In genomic region chr20:38874460-38875169, GRCh38 we compare ENCODE assay signal across 8 cellular contexts. TPM values are rescaled to one million over a fixed set of nuclear protein-coding genes. Genes with fewer than 3 reads are reported as not detected.
DNase-seq lines count a peak whose midpoint lies in the region; ATAC-seq and TF ChIP-seq lines count a peak whose summit lies in the region.
"Had no signal": no experiment of that assay in that cellular context is flagged by ENCODE, and none has a peak within 500 bp of the region (broad histone marks: within the 10 kb centered on the region; RNA-seq: fewer than 3 reads in every experiment).

No MANE protein-coding gene starts in this region.

- H3K27ac ChIP-seq in Peyer's patch, result peak overlapping the region; percentile 64 to 88 (median 82)
- peak overlapping the region; percentile 26 for H3K27ac ChIP-seq in duodenal mucosa (ENCODE audit: low read depth, low read length)
- H3K27ac ChIP-seq in gastrocnemius medialis, result peak overlapping the region in 3 of 4 donors; percentile 21 to 45 (median 41)

- H3K4me3 ChIP-seq in Peyer's patch (peak overlapping the region in 3 of 4 donors; percentile 9 to 18 (median 16)), duodenal mucosa (ENCODE audit: low read depth in 1 of 2, low read length in 2 of 2) (peak overlapping the region in 1 of 2 donors; percentile 20), gastrocnemius medialis (no peak overlapping the region)

- TF ChIP-seq POLR2A in Peyer's patch (IDR thresholded peaks at IDR 0.05) (no peak), gastrocnemius medialis (IDR thresholded peaks at IDR 0.05) (no peak)

- H3K9me3 ChIP-seq in Peyer's patch, result no peaks in the 10 kb centered on the region
- no peaks in the 10 kb centered on the region for H3K9me3 ChIP-seq in duodenal mucosa (ENCODE audit: control insufficient read depth in 1 of 2, low read length in 2 of 2)
- H3K9me3 ChIP-seq in gastrocnemius medialis, result no peaks in the 10 kb centered on the region

- in situ Hi-C loops in gastrocnemius medialis (cut with MboI; ENCODE audit: low sequenced_read_pairs in 4 of 4), result loop anchor here in 1 of 4 donors (25.0 kb wide), 1 partner anchor 237 kb away; no protein-coding TSS in a partner anchor

- no peaks in the 10 kb centered on the region for H3K36me3 ChIP-seq in Peyer's patch
- H3K36me3 ChIP-seq in duodenal mucosa (ENCODE audit: control insufficient read depth in 1 of 2, insufficient read depth in 2 of 2, low read length in 2 of 2), result no peaks in the 10 kb centered on the region
- H3K36me3 ChIP-seq in gastrocnemius medialis, result no peaks in the 10 kb centered on the region

- peak overlapping the region in 1 of 2 donors; percentile 6 for H3K9ac ChIP-seq in duodenal mucosa (ENCODE audit: low read depth in 1 of 2, low read length in 2 of 2)

- ATAC-seq in GM19452 (IDR thresholded peaks at IDR 0.05; ENCODE audit: unreplicated experiment) (peak; percentile 8), gastrocnemius medialis (no peak), GM18870 (IDR thresholded peaks at IDR 0.05; ENCODE audit: unreplicated experiment) (no peak), HG02981 (IDR thresholded peaks at IDR 0.05; ENCODE audit: unreplicated experiment) (no peak)

- H3K4me1 ChIP-seq in Peyer's patch (peaks cover 3 to 71% (median 35%) of the 10 kb centered on the region in 4 donors), duodenal mucosa (ENCODE audit: control insufficient read depth in 1 of 2, insufficient read depth in 2 of 2, low read length in 2 of 2) (peaks cover 32 to 41% of the 10 kb centered on the region in 2 donors), gastrocnemius medialis (peaks cover 0 to 8% of the 10 kb centered on the region in 2 donors)

- DNase-seq in Peyer's patch (peak in 1 of 3 donors; percentile 63), gastrocnemius medialis (no peak), NCI-H146 (lab: John Stamatoyannopoulos, UW) (no peak)
- DNase-seq: midbrain had no signal

- TF ChIP-seq CTCF in Peyer's patch (IDR thresholded peaks at IDR 0.05) (no peak), gastrocnemius medialis (IDR thresholded peaks at IDR 0.05 in 4 of 5, conservative IDR thresholded peaks at IDR 0.05 in 1 of 5) (no peak)

- H3K27me3 ChIP-seq in Peyer's patch, result no peaks in the 10 kb centered on the region
- H3K27me3 ChIP-seq in duodenal mucosa (ENCODE audit: control insufficient read depth in 1 of 2, insufficient read depth in 2 of 2, low read length in 2 of 2), result peaks cover 0 to under 1% of the 10 kb centered on the region in 2 donors
- peaks cover 0 to 2% (median 0%) of the 10 kb centered on the region in 3 donors for H3K27me3 ChIP-seq in gastrocnemius medialis

- intact Hi-C loops in gastrocnemius medialis (cut with DNase I; ENCODE audit: low total_unique reads), result no loop called here

RNA-seq across cellular contexts. Expression of gene FAM83D, which starts 51.6 kb away (rescaled TPM):
- total RNA-seq in Peyer's patch (10 to 100 TPM in 1 of 4 donors, 1 to 10 TPM in 3; 6.3 to 13.5 (median 7.8) TPM), gastrocnemius medialis (under 1 TPM in 1 of 4 donors, not detected in 3; 0.40 TPM)

Comparison
In these comparisons a context has a peak if more than half of its experiments do, and no peak if none do; other contexts are left out.
1. H3K27ac ChIP-seq: peak in every context shown above with its lines; median percentile 82 in Peyer's patch; 41 in gastrocnemius medialis; 26 in duodenal mucosa.
2. H3K4me3 ChIP-seq: peak in Peyer's patch (3 of 4); none in gastrocnemius medialis (0 of 4).
3. RNA of gene FAM83D, which starts 51.6 kb away (total RNA-seq): 6.3 to 13.5 TPM in Peyer's patch; 0.40 TPM in gastrocnemius medialis; every median in the first group is over 4 times any median in the second.